4 cellular contexts compared by ENCODE assay signal in the genomic region with DNA sequence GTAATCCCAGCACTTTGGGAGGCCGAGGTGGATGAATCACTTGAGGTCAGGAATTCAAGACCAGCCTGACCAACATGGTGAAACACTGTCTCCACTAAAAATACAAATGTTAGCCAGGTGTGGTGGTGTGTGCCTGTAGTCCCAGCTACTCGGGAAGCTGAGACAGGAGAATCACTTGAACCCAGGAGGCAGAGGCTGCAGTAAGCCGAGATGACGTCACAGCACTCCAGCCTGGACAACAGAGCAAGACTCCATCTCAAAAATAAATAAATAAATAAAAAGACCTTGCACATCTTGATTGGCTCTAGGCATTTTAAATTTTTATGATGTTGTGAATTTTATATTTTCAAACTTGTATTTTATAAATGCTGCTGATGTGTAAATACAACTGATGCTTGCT.
A peak's percentile ranks its signal among the peaks of the same experiment; 100 is the strongest.
DNase-seq lines count a peak whose midpoint lies in the region; ATAC-seq, FAIRE-seq and TF ChIP-seq lines count a peak whose summit lies in the region.
"Not testable (repeated sequence)": the region's sequence is repeated elsewhere in the genome, so short reads cannot be mapped to it uniquely, and the experiment has no call there.

No MANE protein-coding gene starts in this region.

- in situ Hi-C loops in K562 (cut with MboI); HepG2 (cut with HindIII; ENCODE audit: extremely low pct_ligation_motif_present, low pct_unique_long_range_greater_than_20kb): not testable (repeated sequence)

- not testable (repeated sequence) for H3K9me1 ChIP-seq in K562 (ENCODE audit: control insufficient read depth, insufficient read depth, low read length)

- not testable (repeated sequence) for H2AFZ ChIP-seq in K562 (ENCODE audit: low read depth, low read length); HepG2 (ENCODE audit: low read length)

- POLR2A ChIA-PET in K562 (lab: Yijun Ruan, JAX), result interaction anchor here (1.5 kb wide), 1 partner anchor 21 kb away, joined by 3 read pairs; no protein-coding TSS in a partner anchor
- POLR2A ChIA-PET in HepG2 (lab: Yijun Ruan, JAX), result not testable (repeated sequence)

- not testable (repeated sequence) for DNase-seq in K562 (ENCODE audit: extremely low read depth in 1 of 4, low spot score in 3 of 4); HepG2 (ENCODE audit: low spot score)
- DNase-seq in glomerular visceral epithelial cell (ENCODE audit: extremely low spot score), result peak; percentile 15

- not testable (repeated sequence) for H4K20me1 ChIP-seq in K562 (replicated peaks; ENCODE audit: control insufficient read depth, insufficient read depth, low read length); HepG2 (ENCODE audit: insufficient read depth, low read length)

- H3K27ac ChIP-seq in VCaP, result peak overlapping the region; percentile 19; the same call in 1 of the 2 replicates
- H3K27ac ChIP-seq in K562 (ENCODE audit: extremely low read depth, low read depth, low read length); HepG2 (ENCODE audit: extremely low read length, insufficient read depth, low read length): not testable (repeated sequence)

- not testable (repeated sequence) for TF ChIP-seq RAD21 in K562 (CRISPR knock-in tag; conservative IDR thresholded peaks at IDR 0.05 in 1 of 2, IDR thresholded peaks at IDR 0.05 in 1 of 2); HepG2 (CRISPR knock-in tag; IDR thresholded peaks at IDR 0.05)

- not testable (repeated sequence) for H3K36me3 ChIP-seq in K562 (ENCODE audit: control insufficient read depth, insufficient read depth, low read length); HepG2 (replicated peaks in 1 of 2; ENCODE audit: control insufficient read depth in 1 of 2, insufficient read depth in 2 of 2, low read length in 2 of 2)

- not testable (repeated sequence) for H3K4me2 ChIP-seq in K562 (ENCODE audit: insufficient read depth, low read length); HepG2 (ENCODE audit: low read depth, low read length)

- TF ChIP-seq POLR2A in K562 (conservative IDR thresholded peaks at IDR 0.05); HepG2 (IDR thresholded peaks at IDR 0.05; ENCODE audit: insufficient read depth in 1 of 2, low read depth in 2 of 2, low read length in 2 of 2): not testable (repeated sequence)

- WGBS in K562 (ENCODE audit: insufficient coverage, low coverage, missing lambda C conversion rate), result 16% methylated on average over 4 of the region's 4 CpGs
- 3% methylated on average over 4 of the region's 4 CpGs for WGBS in HepG2 (ENCODE audit: low lambda C conversion rate)

- not testable (repeated sequence) for TF ChIP-seq EP300 in K562 (IDR thresholded peaks at IDR 0.05; ENCODE audit: low read length); HepG2 (IDR thresholded peaks at IDR 0.05; ENCODE audit: low read depth in 2 of 2, low read length in 2 of 2); HepG2 (CRISPR knock-in tag; IDR thresholded peaks at IDR 0.05; ENCODE audit: borderline replicate concordance)

- not testable (repeated sequence) for H3K9me3 ChIP-seq in K562 (replicated peaks; ENCODE audit: control insufficient read depth, insufficient read depth, low read depth, low read length)
- peaks cover 13% of the 10 kb centered on the region; the same call in 1 of the 2 replicates for H3K9me3 ChIP-seq in HepG2 (ENCODE audit: low read length)

- not testable (repeated sequence) for H3K9ac ChIP-seq in K562 (ENCODE audit: insufficient read depth in 1 of 2, low read depth in 2 of 2, low read length in 2 of 2); HepG2 (ENCODE audit: insufficient read depth, low read depth, low read length)

- H3K79me2 ChIP-seq in K562 (ENCODE audit: control insufficient read depth, insufficient read depth, low read length); HepG2 (ENCODE audit: insufficient read depth, low read length): not testable (repeated sequence)

- not testable (repeated sequence) for H3K27me3 ChIP-seq in K562 (ENCODE audit: control insufficient read depth in 2 of 2, insufficient read depth in 2 of 2, low read length in 2 of 2); HepG2 (ENCODE audit: control insufficient read depth in 1 of 2, insufficient read depth in 2 of 2, low read length in 2 of 2)

- not testable (repeated sequence) for FAIRE-seq in K562 (lab: Jason Lieb, UNC); HepG2 (lab: Jason Lieb, UNC)

- not testable (repeated sequence) for BruUV-seq in K562 (replicated peaks; lab: Mats Ljungman, UMichigan); HepG2 (replicated peaks; lab: Mats Ljungman, UMichigan)

- not testable (repeated sequence) for TF ChIP-seq CTCF in VCaP (conservative IDR thresholded peaks at IDR 0.05); K562 (IDR thresholded peaks at IDR 0.05 in 2 of 3, conservative IDR thresholded peaks at IDR 0.05 in 1 of 3; ENCODE audit: insufficient read depth in 2 of 3, low read depth in 1 of 3, low read length in 3 of 3); HepG2 (CRISPR knock-in tag; IDR thresholded peaks at IDR 0.05)

- CTCF ChIA-PET in K562 (lab: Yijun Ruan, JAX; ENCODE audit: low intra/inter-chr PET ratio); HepG2 (lab: Yijun Ruan, JAX; ENCODE audit: low intra/inter-chr PET ratio, low total read pairs): not testable (repeated sequence)

- not testable (repeated sequence) for H3K4me3 ChIP-seq in K562; HepG2 (replicated peaks in 1 of 3; ENCODE audit: insufficient read depth in 1 of 3, low read depth in 2 of 3, low read length in 3 of 3)

- intact Hi-C loops in K562 (cut with micrococcal nuclease); HepG2 (cut with micrococcal nuclease; ENCODE audit: unreplicated experiment): not testable (repeated sequence)

- ATAC-seq in K562, HepG2: not testable (repeated sequence)

- not testable (repeated sequence) for H3K4me1 ChIP-seq in K562 (replicated peaks in 1 of 2; ENCODE audit: control insufficient read depth in 2 of 2, insufficient read depth in 2 of 2, low read length in 2 of 2); HepG2 (ENCODE audit: insufficient read depth, low read length)

TF ChIP-seq in K562, 482 proteins besides CTCF, POLR2A, EP300 and RAD21:
- peak; percentile 74 for TF ChIP-seq ZNF121 (CRISPR knock-in tag; conservative IDR thresholded peaks at IDR 0.05)
TF ChIP-seq in K562: peak in this region for 1; not testable (repeated sequence) for 481.

TF ChIP-seq in HepG2, 621 proteins besides CTCF, POLR2A, EP300 and RAD21:
- TF ChIP-seq CREB1 (IDR thresholded peaks at IDR 0.05) (peak; percentile 93), ATF7 (IDR thresholded peaks at IDR 0.05) (peak; percentile 84)
- not testable (repeated sequence) for TF ChIP-seq CREB1, ATF7 (CRISPR knock-in tag; IDR thresholded peaks at IDR 0.05)
TF ChIP-seq in HepG2: peak in this region for 2; not testable (repeated sequence) for 619.
